ENCODE assay signal across 15 cellular contexts in the genomic region with DNA sequence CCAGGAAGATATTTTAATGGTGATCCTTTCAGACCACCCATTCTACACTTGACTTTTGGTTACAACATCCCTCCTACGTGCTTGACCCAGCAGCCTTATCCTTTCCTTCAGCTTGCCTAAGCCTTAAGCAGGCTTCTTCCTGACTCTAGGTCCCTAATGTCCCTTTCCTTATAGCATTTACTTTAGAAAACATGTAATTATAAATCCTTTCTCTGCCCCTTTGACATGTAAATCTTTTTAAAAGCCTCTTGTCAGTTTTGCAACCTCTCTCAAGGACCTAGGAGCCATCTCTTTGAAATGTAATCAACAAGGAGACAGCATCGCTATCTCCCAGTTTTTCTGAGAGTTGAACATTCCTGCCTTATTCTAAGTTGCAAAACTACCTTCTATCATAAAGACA.
DNase-seq lines count a peak whose midpoint lies in the region; TF ChIP-seq lines count a peak whose summit lies in the region.
"Had no signal": no experiment of that assay in that cellular context is flagged by ENCODE, and none has a peak within 500 bp of the region (broad histone marks: within the 10 kb centered on the region; RNA-seq: fewer than 3 reads in every experiment).

No MANE protein-coding gene starts in this region.

- H3K4me1 ChIP-seq in HUES48 (ENCODE audit: control insufficient read depth, insufficient read depth, low read length): peaks cover 44% of the 10 kb centered on the region
- peaks cover 5% of the 10 kb centered on the region for H3K4me1 ChIP-seq in NT2/D1 (ENCODE audit: insufficient read depth, insufficient read length)
- no peaks in the 10 kb centered on the region for H3K4me1 ChIP-seq in GM23248 (ENCODE audit: insufficient read depth)
- H3K4me1 ChIP-seq: BE2C had no signal

- peaks cover 4% of the 10 kb centered on the region for H3K36me3 Mint-ChIP-seq in nephron (ENCODE audit: low read depth)
- H3K36me3 Mint-ChIP-seq in activated naive CD4-positive, alpha-beta T cell treated with anti-CD3 and anti-CD28 coated beads, Interleukin-2, amount 10 ng/mL, durations not matched to agents 7 days and 5 days: no peaks in the 10 kb centered on the region
- H3K36me3 Mint-ChIP-seq: CD4-positive, alpha-beta memory T cell had no signal

- H3K36me3 ChIP-seq in HUES48 (ENCODE audit: control insufficient read depth, insufficient read depth, low read length): no peaks in the 10 kb centered on the region
- no peaks in the 10 kb centered on the region for H3K36me3 ChIP-seq in NT2/D1 (ENCODE audit: insufficient read depth, insufficient read length, low read length)
- no peaks in the 10 kb centered on the region for H3K36me3 ChIP-seq in GM23248 (ENCODE audit: low read depth)
- H3K36me3 ChIP-seq: BE2C had no signal

- peak; percentile 81 for DNase-seq in NT2/D1 (ENCODE audit: low read depth, low spot score)
- DNase-seq in iPS DF 19.7 (ENCODE audit: low read depth, low spot score): peak; percentile 56
- DNase-seq in GM23248: no peak
- DNase-seq in activated naive CD4-positive, alpha-beta T cell treated with anti-CD3 and anti-CD28 coated beads, Interleukin-2, amount 10 ng/mL, durations not matched to agents 7 days and 5 days: no peak
- no peak for DNase-seq in GM19240 (ENCODE audit: insufficient read length, low spot score)
- DNase-seq: BE2C; CD4-positive, alpha-beta memory T cell; DMS79; GOT3; HCEC 1CT; HFFc6 had no signal

- no peaks in the 10 kb centered on the region for H3F3A ChIP-seq in GM23248 (ENCODE audit: insufficient read depth)

- no peak overlapping the region for H3K4me3 Mint-ChIP-seq in nephron
- no peak overlapping the region for H3K4me3 Mint-ChIP-seq in activated naive CD4-positive, alpha-beta T cell treated with anti-CD3 and anti-CD28 coated beads, Interleukin-2, amount 10 ng/mL, durations not matched to agents 7 days and 5 days
- H3K4me3 Mint-ChIP-seq: CD4-positive, alpha-beta memory T cell; HFFc6 had no signal

- peak overlapping the region; percentile 21 for H3K27ac ChIP-seq in HUES48 (ENCODE audit: low read depth, low read length)
- no peak overlapping the region for H3K27ac ChIP-seq in GM23248
- H3K27ac ChIP-seq: C4-2B had no signal

- TF ChIP-seq CTCF in nephron (IDR thresholded peaks at IDR 0.05; ENCODE audit: unreplicated experiment in 3 of 3): no peak

- H3K9me2 ChIP-seq in GM23248 (ENCODE audit: insufficient read depth): no peaks in the 10 kb centered on the region

- H3K27ac Mint-ChIP-seq in nephron: peak overlapping the region in 2 of 3 experiments; percentile 40 to 41
- H3K27ac Mint-ChIP-seq in activated naive CD4-positive, alpha-beta T cell treated with anti-CD3 and anti-CD28 coated beads, Interleukin-2, amount 10 ng/mL, durations not matched to agents 7 days and 5 days: no peak overlapping the region
- H3K27ac Mint-ChIP-seq: CD4-positive, alpha-beta memory T cell; HFFc6 had no signal

- H2AFZ ChIP-seq in GM23248: no peak overlapping the region

- H3K9me3 ChIP-seq in HUES48 (ENCODE audit: control insufficient read depth, insufficient read depth, low read length) (no peaks in the 10 kb centered on the region), NT2/D1 (ENCODE audit: insufficient read depth, low read length) (no peaks in the 10 kb centered on the region), GM23248 (ENCODE audit: low read depth) (no peaks in the 10 kb centered on the region)
- H3K9me3 ChIP-seq: BE2C had no signal

- H3K79me2 ChIP-seq in GM23248 (ENCODE audit: insufficient read depth): no peaks in the 10 kb centered on the region

- WGBS in GM23248 (ENCODE audit: low coverage in 1 of 2, low lambda C conversion rate in 2 of 2, missing lambda C conversion rate in 2 of 2), 2 experiments: 17% methylated on average over 2 of the region's 2 CpGs

- no peaks in the 10 kb centered on the region for H3K27me3 Mint-ChIP-seq in nephron (ENCODE audit: low read depth)
- no peaks in the 10 kb centered on the region for H3K27me3 Mint-ChIP-seq in activated naive CD4-positive, alpha-beta T cell treated with anti-CD3 and anti-CD28 coated beads, Interleukin-2, amount 10 ng/mL, durations not matched to agents 7 days and 5 days
- H3K27me3 Mint-ChIP-seq: CD4-positive, alpha-beta memory T cell had no signal

- H4K20me1 ChIP-seq in GM23248 (ENCODE audit: insufficient read depth): no peaks in the 10 kb centered on the region

- in situ Hi-C loops in GM23248 (cut with MboI): no loop called here

- H3K4me2 ChIP-seq in GM23248 (ENCODE audit: unreplicated experiment): no peak overlapping the region

- H3K27me3 ChIP-seq in HUES48 (ENCODE audit: control insufficient read depth, insufficient read depth, low read length) (peaks cover 94% of the 10 kb centered on the region), NT2/D1 (ENCODE audit: insufficient read depth, insufficient read length) (peaks cover 55% of the 10 kb centered on the region), GM23248 (replicated peaks; ENCODE audit: insufficient read depth) (no peaks in the 10 kb centered on the region)
- H3K27me3 ChIP-seq: BE2C had no signal

- peaks cover 16% of the 10 kb centered on the region for H3K4me1 Mint-ChIP-seq in nephron
- no peaks in the 10 kb centered on the region for H3K4me1 Mint-ChIP-seq in activated naive CD4-positive, alpha-beta T cell treated with anti-CD3 and anti-CD28 coated beads, Interleukin-2, amount 10 ng/mL, durations not matched to agents 7 days and 5 days
- H3K4me1 Mint-ChIP-seq: CD4-positive, alpha-beta memory T cell had no signal

- CTCF ChIA-PET in activated naive CD4-positive, alpha-beta T cell treated with anti-CD3 and anti-CD28 coated beads, Interleukin-2, amount 10 ng/mL, durations not matched to agents 7 days and 5 days (lab: Charles Lee): no interaction called here

- no peaks in the 10 kb centered on the region for H3K9me3 Mint-ChIP-seq in nephron
- H3K9me3 Mint-ChIP-seq in activated naive CD4-positive, alpha-beta T cell treated with anti-CD3 and anti-CD28 coated beads, Interleukin-2, amount 10 ng/mL, durations not matched to agents 7 days and 5 days: peaks cover 10% of the 10 kb centered on the region

- H3K4me3 ChIP-seq in HUES48 (ENCODE audit: low read depth, low read length): no peak overlapping the region
- H3K4me3 ChIP-seq in NT2/D1 (ENCODE audit: insufficient read length, low read depth): no peak overlapping the region
- H3K4me3 ChIP-seq in GM23248: no peak overlapping the region
- H3K4me3 ChIP-seq: GM12878 had no signal

- no peak overlapping the region for H3K9ac ChIP-seq in HUES48 (ENCODE audit: low read depth, low read length)
- no peak overlapping the region for H3K9ac ChIP-seq in NT2/D1 (ENCODE audit: insufficient read length, low read depth)
- no peak overlapping the region for H3K9ac ChIP-seq in GM23248

Comparison
In these comparisons a context has a peak if more than half of its experiments do, and no peak if none do; other contexts are left out.
1. DNase-seq: peak in NT2/D1 (single experiment) and iPS DF 19.7 (single experiment); none in GM23248 (single experiment), activated naive CD4-positive, alpha-beta T cell treated with anti-CD3 and anti-CD28 coated beads, Interleukin-2, amount 10 ng/mL, durations not matched to agents 7 days and 5 days (single experiment) and GM19240 (single experiment).